Comparison of ENCODE assay signal across 9 cellular contexts in the genomic region with DNA sequence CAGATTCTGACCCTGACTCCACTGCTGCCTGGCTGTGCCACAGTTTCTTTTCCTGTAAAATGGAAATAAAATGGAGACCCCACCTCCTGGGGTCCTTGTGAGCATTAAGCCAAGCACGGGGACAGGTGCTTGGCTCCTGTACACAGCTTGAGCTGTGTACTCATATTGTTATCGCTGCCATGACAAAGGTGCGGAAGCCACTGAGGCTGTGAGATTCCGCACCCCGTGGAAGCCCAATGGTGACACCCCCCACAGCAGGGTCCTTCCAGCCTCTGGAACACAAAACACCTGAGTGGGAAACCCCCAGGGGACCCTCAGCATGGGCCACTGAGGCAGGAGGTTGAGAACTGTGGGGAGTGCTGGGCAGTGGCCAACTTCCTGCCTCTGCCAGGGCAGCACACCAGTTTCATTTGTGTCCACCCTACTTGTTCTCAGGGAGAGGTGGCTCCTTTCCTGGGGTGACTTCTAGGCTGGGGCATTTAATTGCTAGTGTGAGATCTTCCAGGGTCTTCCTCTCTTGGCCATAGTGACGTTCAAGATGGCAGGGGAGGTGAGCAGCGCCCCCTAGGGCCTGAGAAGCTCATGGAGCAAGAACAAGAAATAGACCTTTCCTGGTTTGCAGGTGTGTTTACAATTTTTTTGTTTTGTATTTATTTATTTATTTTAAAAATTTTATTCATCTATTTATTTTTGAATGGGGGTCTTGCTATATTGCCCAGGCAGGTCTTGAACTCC. TPM values are rescaled to one million over a fixed set of nuclear protein-coding genes. Genes with fewer than 3 reads are reported as not detected.
A peak's percentile ranks its signal among the peaks of the same experiment; 100 is the strongest.
DNase-seq lines count a peak whose midpoint lies in the region; ATAC-seq and TF ChIP-seq lines count a peak whose summit lies in the region.
"Had no signal": no experiment of that assay in that cellular context is flagged by ENCODE, and none has a peak within 500 bp of the region (broad histone marks: within the 10 kb centered on the region; RNA-seq: fewer than 3 reads in every experiment).

No MANE protein-coding gene starts in this region.

- peak in 5 of 6 experiments; percentile 23 to 58 (median 52) for TF ChIP-seq CTCF in esophagus squamous epithelium (IDR thresholded peaks at IDR 0.05)

- DNase-seq in activated naive CD8-positive, alpha-beta T cell treated with anti-CD3 and anti-CD28 coated beads, Interleukin-2, amount 10 ng/mL, durations not matched to agents 7 days and 5 days = peak; percentile 76
- DNase-seq in activated naive CD8-positive, alpha-beta T cell treated with anti-CD3 and anti-CD28 coated beads for 36 hours = no peak
- peak; percentile 36 for DNase-seq in activated CD4-positive, alpha-beta T cell treated with anti-CD3 and anti-CD28 coated beads for 1 hour
- DNase-seq in esophagus squamous epithelium (lab: John Stamatoyannopoulos, UW) = no peak
- DNase-seq in stimulated activated CD8-positive, alpha-beta memory T cell treated with anti-CD3 and anti-CD28 coated beads, Interleukin-4, amount 100 ng/mL, for 48 hours = peak; percentile 85
- DNase-seq in DMS153 (lab: John Stamatoyannopoulos, UW) = no peak
- no peak for DNase-seq in NCI-H1092 treated with DMSO at 0.1 percent for 48 hours (lab: John Stamatoyannopoulos, UW)
- no peak for DNase-seq in NCI-H2171 treated with DMSO at 0.1 percent for 48 hours (lab: John Stamatoyannopoulos, UW)

- no peaks in the 10 kb centered on the region for H3K36me3 Mint-ChIP-seq in activated naive CD8-positive, alpha-beta T cell treated with anti-CD3 and anti-CD28 coated beads, Interleukin-2, amount 10 ng/mL, durations not matched to agents 7 days and 5 days
- H3K36me3 Mint-ChIP-seq in activated naive CD8-positive, alpha-beta T cell treated with anti-CD3 and anti-CD28 coated beads for 36 hours = no peaks in the 10 kb centered on the region

- no peak overlapping the region for H3K27ac Mint-ChIP-seq in activated naive CD8-positive, alpha-beta T cell treated with anti-CD3 and anti-CD28 coated beads, Interleukin-2, amount 10 ng/mL, durations not matched to agents 7 days and 5 days
- H3K27ac Mint-ChIP-seq in activated naive CD8-positive, alpha-beta T cell treated with anti-CD3 and anti-CD28 coated beads for 36 hours = no peak overlapping the region

- H3K36me3 ChIP-seq in esophagus squamous epithelium = no peaks in the 10 kb centered on the region

- H3K4me3 Mint-ChIP-seq in activated naive CD8-positive, alpha-beta T cell treated with anti-CD3 and anti-CD28 coated beads, Interleukin-2, amount 10 ng/mL, durations not matched to agents 7 days and 5 days = no peak overlapping the region
- no peak overlapping the region for H3K4me3 Mint-ChIP-seq in activated naive CD8-positive, alpha-beta T cell treated with anti-CD3 and anti-CD28 coated beads for 36 hours

- H3K9me3 Mint-ChIP-seq in activated naive CD8-positive, alpha-beta T cell treated with anti-CD3 and anti-CD28 coated beads, Interleukin-2, amount 10 ng/mL, durations not matched to agents 7 days and 5 days = no peaks in the 10 kb centered on the region
- H3K9me3 Mint-ChIP-seq in activated naive CD8-positive, alpha-beta T cell treated with anti-CD3 and anti-CD28 coated beads for 36 hours = no peaks in the 10 kb centered on the region

- 0 to 21% methylated on average over 2 to 3 of the region's 7 CpGs for WGBS in esophagus squamous epithelium, 2 donors

- POLR2A ChIA-PET in activated naive CD8-positive, alpha-beta T cell treated with anti-CD3 and anti-CD28 coated beads, Interleukin-2, amount 10 ng/mL, durations not matched to agents 7 days and 5 days (lab: Charles Lee) = interaction anchor here (0.8 to 2.3 kb wide), 5 partner anchors 9 to 71 kb away, joined by 3 to 15 read pairs (median 4); no protein-coding TSS in a partner anchor

- peaks cover 20% of the 10 kb centered on the region for H3K4me1 Mint-ChIP-seq in activated naive CD8-positive, alpha-beta T cell treated with anti-CD3 and anti-CD28 coated beads, Interleukin-2, amount 10 ng/mL, durations not matched to agents 7 days and 5 days
- peaks cover 22% of the 10 kb centered on the region for H3K4me1 Mint-ChIP-seq in activated naive CD8-positive, alpha-beta T cell treated with anti-CD3 and anti-CD28 coated beads for 36 hours

- no peak overlapping the region for H3K27ac ChIP-seq in esophagus squamous epithelium
- H3K27ac ChIP-seq: parathyroid adenoma had no signal

- ATAC-seq in activated naive CD8-positive, alpha-beta T cell treated with anti-CD3 and anti-CD28 coated beads, Interleukin-2, amount 10 ng/mL, durations not matched to agents 7 days and 5 days (ENCODE audit: low read depth) = peak; percentile 43

- no peak for TF ChIP-seq POLR2A in esophagus squamous epithelium (IDR thresholded peaks at IDR 0.05)

- H3K9me3 ChIP-seq in esophagus squamous epithelium = no peaks in the 10 kb centered on the region

- H3K27me3 Mint-ChIP-seq in activated naive CD8-positive, alpha-beta T cell treated with anti-CD3 and anti-CD28 coated beads, Interleukin-2, amount 10 ng/mL, durations not matched to agents 7 days and 5 days = no peaks in the 10 kb centered on the region
- no peaks in the 10 kb centered on the region for H3K27me3 Mint-ChIP-seq in activated naive CD8-positive, alpha-beta T cell treated with anti-CD3 and anti-CD28 coated beads for 36 hours

- H3K4me1 ChIP-seq in esophagus squamous epithelium = peaks cover 0 to 17% (median 5%) of the 10 kb centered on the region in 3 donors
- H3K4me1 ChIP-seq: parathyroid adenoma had no signal

- H3K4me3 ChIP-seq in esophagus squamous epithelium = no peak overlapping the region

- intact Hi-C loops in esophagus squamous epithelium (cut with DNase I) = no loop called here

- H3K27me3 ChIP-seq in esophagus squamous epithelium = no peaks in the 10 kb centered on the region

RNA-seq across cellular contexts. Expression of a gene that starts 5.4 kb away (rescaled TPM):
- 1 to 10 TPM; 1.1 to 1.4 TPM for total RNA-seq in activated naive CD8-positive, alpha-beta T cell treated with anti-CD3 and anti-CD28 coated beads, Interleukin-2, amount 10 ng/mL, durations not matched to agents 7 days and 5 days
- total RNA-seq in activated naive CD8-positive, alpha-beta T cell treated with anti-CD3 and anti-CD28 coated beads for 36 hours = under 1 TPM; 0.45 to 0.50 TPM
- 1 to 10 TPM in 1 of 4 donors, not detected in 3; 1.5 TPM for total RNA-seq in esophagus squamous epithelium

RNA-seq across cellular contexts. Expression of a gene that starts 12.5 kb away (rescaled TPM):
- 10 to 100 TPM in 1 of 2 experiments, 1 to 10 TPM in 1; 9.7 to 10.4 TPM for total RNA-seq in activated naive CD8-positive, alpha-beta T cell treated with anti-CD3 and anti-CD28 coated beads, Interleukin-2, amount 10 ng/mL, durations not matched to agents 7 days and 5 days
- 1 to 10 TPM; 7.4 to 10.0 TPM for total RNA-seq in activated naive CD8-positive, alpha-beta T cell treated with anti-CD3 and anti-CD28 coated beads for 36 hours
- 1 to 10 TPM in 1 of 4 donors, under 1 TPM in 2, not detected in 1; 0.76 to 1.1 (median 0.88) TPM for total RNA-seq in esophagus squamous epithelium

RNA-seq across cellular contexts. Expression of a gene that starts 20.4 kb away (rescaled TPM):
- total RNA-seq in activated naive CD8-positive, alpha-beta T cell treated with anti-CD3 and anti-CD28 coated beads, Interleukin-2, amount 10 ng/mL, durations not matched to agents 7 days and 5 days = under 1 TPM in 1 of 2 experiments, not detected in 1; 0.14 TPM
- not detected for total RNA-seq in activated naive CD8-positive, alpha-beta T cell treated with anti-CD3 and anti-CD28 coated beads for 36 hours
- total RNA-seq in esophagus squamous epithelium = under 1 TPM in 3 of 4 donors, not detected in 1; 0.32 to 0.40 (median 0.38) TPM

RNA-seq across cellular contexts. Expression of a gene that starts 25.0 kb away (rescaled TPM):
- total RNA-seq in activated naive CD8-positive, alpha-beta T cell treated with anti-CD3 and anti-CD28 coated beads, Interleukin-2, amount 10 ng/mL, durations not matched to agents 7 days and 5 days = 100 to 1,000 TPM; 171 TPM
- total RNA-seq in activated naive CD8-positive, alpha-beta T cell treated with anti-CD3 and anti-CD28 coated beads for 36 hours = 100 to 1,000 TPM; 160 to 162 TPM
- 10 to 100 TPM; 19.3 to 39.7 (median 31.3) TPM for total RNA-seq in esophagus squamous epithelium

RNA-seq across cellular contexts. Expression of a gene that starts 25.5 kb away (rescaled TPM):
- total RNA-seq in activated naive CD8-positive, alpha-beta T cell treated with anti-CD3 and anti-CD28 coated beads, Interleukin-2, amount 10 ng/mL, durations not matched to agents 7 days and 5 days = 10 to 100 TPM; 69.8 to 71.3 TPM
- 10 to 100 TPM; 82.7 to 84.6 TPM for total RNA-seq in activated naive CD8-positive, alpha-beta T cell treated with anti-CD3 and anti-CD28 coated beads for 36 hours
- total RNA-seq in esophagus squamous epithelium = 10 to 100 TPM; 44.8 to 56.5 (median 48.8) TPM

Comparison
In these comparisons a context has a peak if more than half of its experiments do, and no peak if none do; other contexts are left out.
1. DNase-seq: peak in activated naive CD8-positive, alpha-beta T cell treated with anti-CD3 and anti-CD28 coated beads, Interleukin-2, amount 10 ng/mL, durations not matched to agents 7 days and 5 days (single experiment), activated CD4-positive, alpha-beta T cell treated with anti-CD3 and anti-CD28 coated beads for 1 hour (single experiment) and stimulated activated CD8-positive, alpha-beta memory T cell treated with anti-CD3 and anti-CD28 coated beads, Interleukin-4, amount 100 ng/mL, for 48 hours (single experiment); none in activated naive CD8-positive, alpha-beta T cell treated with anti-CD3 and anti-CD28 coated beads for 36 hours (single experiment), esophagus squamous epithelium (single experiment), DMS153 (single experiment), NCI-H1092 treated with DMSO at 0.1 percent for 48 hours (single experiment) and NCI-H2171 treated with DMSO at 0.1 percent for 48 hours (single experiment).